Comparison of ENCODE assay signal across 11 cellular contexts in the genomic region with DNA sequence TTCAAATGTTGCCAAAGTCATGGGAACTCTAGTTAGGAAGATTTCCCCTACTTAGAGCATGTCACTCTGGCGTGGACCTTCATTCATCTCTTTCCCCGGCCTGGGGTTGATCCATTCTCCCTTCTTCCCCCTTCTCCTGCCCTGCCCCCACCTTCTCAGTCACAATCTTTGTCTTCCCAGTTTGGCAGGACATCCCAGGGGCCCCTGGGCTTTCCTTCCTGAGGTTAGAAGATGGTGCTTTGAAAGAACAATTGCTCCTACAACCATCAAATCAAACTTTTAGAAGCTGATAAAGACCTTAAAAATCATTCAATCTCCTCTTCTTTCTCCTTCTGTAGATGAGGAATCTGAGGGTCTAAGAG.
A peak's percentile ranks its signal among the peaks of the same experiment; 100 is the strongest.
DNase-seq lines count a peak whose midpoint lies in the region; ATAC-seq and TF ChIP-seq lines count a peak whose summit lies in the region.
"Had no signal": no experiment of that assay in that cellular context is flagged by ENCODE, and none has a peak within 500 bp of the region (broad histone marks: within the 10 kb centered on the region; RNA-seq: fewer than 3 reads in every experiment).

No MANE protein-coding gene starts in this region.

- H3K4me3 ChIP-seq in hepatocyte, result no peak overlapping the region
- H3K4me3 ChIP-seq: ascending aorta had no signal

- no peaks in the 10 kb centered on the region for H3K9me2 ChIP-seq in hepatocyte (replicated peaks; ENCODE audit: insufficient read depth)

- H3K36me3 Mint-ChIP-seq in HFFc6 (ENCODE audit: low read depth), result peaks cover 52% of the 10 kb centered on the region
- peaks cover 5% of the 10 kb centered on the region for H3K36me3 Mint-ChIP-seq in T-helper 17 cell (ENCODE audit: low read depth)
- peaks cover 97% of the 10 kb centered on the region for H3K36me3 Mint-ChIP-seq in stimulated activated effector memory CD8-positive, alpha-beta T cell treated with anti-CD3 and anti-CD28 coated beads, Interleukin-12 subunit alpha, Interleukin-12 subunit beta, amount 100 ng/mL, for 72 hours

- H3K4me1 Mint-ChIP-seq in HFFc6 (ENCODE audit: low read depth), result peaks cover 60% of the 10 kb centered on the region
- peaks cover 43% of the 10 kb centered on the region for H3K4me1 Mint-ChIP-seq in T-helper 17 cell
- H3K4me1 Mint-ChIP-seq in stimulated activated effector memory CD8-positive, alpha-beta T cell treated with anti-CD3 and anti-CD28 coated beads, Interleukin-12 subunit alpha, Interleukin-12 subunit beta, amount 100 ng/mL, for 72 hours, result peaks cover 50% of the 10 kb centered on the region

- H2AFZ ChIP-seq in hepatocyte, result no peak overlapping the region

- peaks cover 7% of the 10 kb centered on the region for H3K27me3 Mint-ChIP-seq in HFFc6 (ENCODE audit: insufficient read depth)
- H3K27me3 Mint-ChIP-seq in T-helper 17 cell, result no peaks in the 10 kb centered on the region

- peak overlapping the region; percentile 85 for H3K27ac Mint-ChIP-seq in HFFc6
- H3K27ac Mint-ChIP-seq in T-helper 17 cell, result peak overlapping the region; percentile 89
- no peak overlapping the region for H3K27ac Mint-ChIP-seq in stimulated activated effector memory CD8-positive, alpha-beta T cell treated with anti-CD3 and anti-CD28 coated beads, Interleukin-12 subunit alpha, Interleukin-12 subunit beta, amount 100 ng/mL, for 72 hours

- no peaks in the 10 kb centered on the region for H3K9me3 ChIP-seq in T-helper 17 cell (ENCODE audit: control insufficient read depth, low read length, poor library complexity, severe bottlenecking)
- H3K9me3 ChIP-seq in hepatocyte (ENCODE audit: low read depth), result no peaks in the 10 kb centered on the region
- H3K9me3 ChIP-seq: ascending aorta had no signal

- H3K4me3 Mint-ChIP-seq in HFFc6 (peak overlapping the region; percentile 62), T-helper 17 cell (no peak overlapping the region)
- peak overlapping the region; percentile 18 for H3K4me3 Mint-ChIP-seq in stimulated activated effector memory CD8-positive, alpha-beta T cell treated with anti-CD3 and anti-CD28 coated beads, Interleukin-12 subunit alpha, Interleukin-12 subunit beta, amount 100 ng/mL, for 72 hours

- peaks cover 20% of the 10 kb centered on the region for H3K79me2 ChIP-seq in hepatocyte

- peak overlapping the region; percentile 94 for H3K27ac ChIP-seq in hepatocyte

- TF ChIP-seq CTCF in HFFc6 (IDR thresholded peaks at IDR 0.05) (no peak), hepatocyte (IDR thresholded peaks at IDR 0.05; ENCODE audit: poor library complexity) (no peak)

- DNase-seq in HFFc6 (no peak), T-helper 17 cell (no peak), hepatocyte (ENCODE audit: low spot score) (no peak), D341Med (ENCODE audit: low spot score) (no peak)
- DNase-seq in stimulated activated effector memory CD8-positive, alpha-beta T cell treated with anti-CD3 and anti-CD28 coated beads, Interleukin-12 subunit alpha, Interleukin-12 subunit beta, amount 100 ng/mL, for 72 hours (ENCODE audit: low spot score in 2 of 2), result no peak
- DNase-seq: activated CD4-positive, CD25-positive, alpha-beta regulatory T cell; NCI-H1092; stimulated activated naive CD4-positive, alpha-beta T cell had no signal

- peak overlapping the region; percentile 51 for H3K4me2 ChIP-seq in hepatocyte

- peaks cover 29% of the 10 kb centered on the region for H3K4me1 ChIP-seq in hepatocyte (ENCODE audit: insufficient read depth)

- no peaks in the 10 kb centered on the region for H3K9me3 Mint-ChIP-seq in HFFc6
- H3K9me3 Mint-ChIP-seq in stimulated activated effector memory CD8-positive, alpha-beta T cell treated with anti-CD3 and anti-CD28 coated beads, Interleukin-12 subunit alpha, Interleukin-12 subunit beta, amount 100 ng/mL, for 72 hours, result no peaks in the 10 kb centered on the region

- WGBS in hepatocyte (ENCODE audit: low lambda C conversion rate, missing lambda C conversion rate), result 70% methylated on average over 2 of the region's 2 CpGs

- ATAC-seq in T-helper 17 cell, result no peak
- no peak for ATAC-seq in stimulated activated effector memory CD8-positive, alpha-beta T cell treated with anti-CD3 and anti-CD28 coated beads, Interleukin-12 subunit alpha, Interleukin-12 subunit beta, amount 100 ng/mL, for 72 hours
- no peak for ATAC-seq in GM19397 (IDR thresholded peaks at IDR 0.05; ENCODE audit: unreplicated experiment)
- no peak for ATAC-seq in HG03108 (IDR thresholded peaks at IDR 0.05; ENCODE audit: unreplicated experiment)

- H4K20me1 ChIP-seq in hepatocyte (ENCODE audit: insufficient read depth, poor library complexity, severe bottlenecking), result no peaks in the 10 kb centered on the region

- H3K27me3 ChIP-seq in hepatocyte, result no peaks in the 10 kb centered on the region
- H3K27me3 ChIP-seq: ascending aorta had no signal

- no peaks in the 10 kb centered on the region for H3K36me3 ChIP-seq in hepatocyte (replicated peaks; ENCODE audit: insufficient read depth, low read depth)
- H3K36me3 ChIP-seq: ascending aorta had no signal
